In genomic region chr14:31926123-31926522, GRCh38 we compare ENCODE assay signal across 8 cellular contexts.
A peak's percentile ranks its signal among the peaks of the same experiment; 100 is the strongest.
DNase-seq lines count a peak whose midpoint lies in the region; ATAC-seq and TF ChIP-seq lines count a peak whose summit lies in the region.

No MANE protein-coding gene starts in this region.

- H3K27me3 Mint-ChIP-seq in HFFc6 (ENCODE audit: insufficient read depth) (no peaks in the 10 kb centered on the region), MCF 10A (ENCODE audit: insufficient read depth, unreplicated experiment) (no peaks in the 10 kb centered on the region)

- intact Hi-C loops in left ventricle myocardium inferior (cut with micrococcal nuclease): no loop called here
- intact Hi-C loops in Right ventricle myocardium superior (cut with DNase I): loop anchor here (10.0 kb wide), 1 partner anchor 361 kb away; the partner anchor contains the start of gene NUBPL
- intact Hi-C loops in MCF 10A (cut with micrococcal nuclease): loop anchor here (2.0 kb wide), 1 partner anchor 327 kb away; no protein-coding TSS in a partner anchor
- intact Hi-C loops in lower lobe of right lung (cut with DNase I): no loop called here

- H3K9me3 ChIP-seq in left ventricle myocardium inferior (replicated peaks) (no peaks in the 10 kb centered on the region), lower lobe of right lung (no peaks in the 10 kb centered on the region)

- H3K36me3 ChIP-seq in left ventricle myocardium inferior (no peaks in the 10 kb centered on the region), lower lobe of right lung (no peaks in the 10 kb centered on the region)

- no peak for ATAC-seq in Right ventricle myocardium superior (ENCODE audit: poor library complexity)
- ATAC-seq in lower lobe of right lung: peak; percentile 55 to 67

- H3K36me3 Mint-ChIP-seq in HFFc6 (ENCODE audit: low read depth): no peaks in the 10 kb centered on the region; the same call in 1 of the 2 replicates
- H3K36me3 Mint-ChIP-seq in MCF 10A (ENCODE audit: insufficient read depth, unreplicated experiment): no peaks in the 10 kb centered on the region

- H3K4me3 Mint-ChIP-seq in HFFc6 (no peak overlapping the region), MCF 10A (ENCODE audit: unreplicated experiment) (no peak overlapping the region)

- BruUV-seq in MCF 10A (replicated peaks; lab: Mats Ljungman, UMichigan): no TSS peak

- H3K4me1 Mint-ChIP-seq in HFFc6 (ENCODE audit: low read depth): peaks cover 51% of the 10 kb centered on the region
- peaks cover 21% of the 10 kb centered on the region for H3K4me1 Mint-ChIP-seq in MCF 10A (ENCODE audit: insufficient read depth, unreplicated experiment)

- H3K4me3 ChIP-seq in left ventricle myocardium inferior: no peak overlapping the region
- no peak overlapping the region for H3K4me3 ChIP-seq in lower lobe of right lung

- H3K27ac ChIP-seq in left ventricle myocardium inferior (replicated peaks): peak overlapping the region; percentile 89
- peak overlapping the region; percentile 39 for H3K27ac ChIP-seq in lower lobe of right lung

- H3K27ac Mint-ChIP-seq in HFFc6 (no peak overlapping the region), MCF 10A (ENCODE audit: low read depth, unreplicated experiment) (no peak overlapping the region)

- H3K27me3 ChIP-seq in left ventricle myocardium inferior (ENCODE audit: low read depth): no peaks in the 10 kb centered on the region
- H3K27me3 ChIP-seq in lower lobe of right lung (ENCODE audit: low read depth): no peaks in the 10 kb centered on the region

- DNase-seq in left ventricle myocardium inferior (no peak), Right ventricle myocardium superior (no peak), HFFc6 (peak; percentile 47), NCI-H69 (lab: John Stamatoyannopoulos, UW) (peak; percentile 79), MCF 10A (ENCODE audit: unreplicated experiment) (peak; percentile 49), lower lobe of right lung (no peak), NCI-H1048 (lab: John Stamatoyannopoulos, UW) (no peak), T-helper 9 cell (no peak)

- H3K4me1 ChIP-seq in left ventricle myocardium inferior (peaks cover 46% of the 10 kb centered on the region), lower lobe of right lung (peaks cover 15% of the 10 kb centered on the region)

- POLR2A ChIA-PET in MCF 10A (lab: Yijun Ruan, JAX): interaction anchor here (0.5 to 2.3 kb wide), 8 partner anchors 12 to 545 kb away, joined by 3 to 9 read pairs (median 4); partner anchors contain the start of gene ARHGAP5

- CTCF ChIA-PET in MCF 10A (lab: Yijun Ruan, JAX): interaction anchor here (0.6 to 3.0 kb wide), 27 partner anchors 9 to 634 kb away, joined by 3 to 25 read pairs (median 3); no protein-coding TSS in a partner anchor

- H3K9me3 Mint-ChIP-seq in HFFc6: no peaks in the 10 kb centered on the region; the same call in 1 of the 2 replicates
- H3K9me3 Mint-ChIP-seq in MCF 10A (ENCODE audit: unreplicated experiment): no peaks in the 10 kb centered on the region

- TF ChIP-seq CTCF in left ventricle myocardium inferior (IDR thresholded peaks at IDR 0.05; ENCODE audit: borderline replicate concordance) (peak; percentile 57), HFFc6 (IDR thresholded peaks at IDR 0.05) (peak; percentile 88), MCF 10A (IDR thresholded peaks at IDR 0.05; ENCODE audit: unreplicated experiment) (peak; percentile 39), lower lobe of right lung (IDR thresholded peaks at IDR 0.05) (peak; percentile 53)

Comparison
In these comparisons a context has a peak if more than half of its experiments do, and no peak if none do; other contexts are left out.
1. intact Hi-C loops: an anchor here in Right ventricle myocardium superior (10.0 kb wide) and MCF 10A (2.0 kb wide); none called in left ventricle myocardium inferior and lower lobe of right lung.
2. DNase-seq: peak in HFFc6 (single experiment), NCI-H69 (single experiment) and MCF 10A (single experiment); none in left ventricle myocardium inferior (single experiment), Right ventricle myocardium superior (single experiment), lower lobe of right lung (single experiment), NCI-H1048 (single experiment) and T-helper 9 cell (single experiment).
3. Peak in every context shown above with its lines, with median percentiles within 50 percentile points of each other: CTCF ChIP-seq.